8 cellular contexts compared by ENCODE assay signal in the genomic region with DNA sequence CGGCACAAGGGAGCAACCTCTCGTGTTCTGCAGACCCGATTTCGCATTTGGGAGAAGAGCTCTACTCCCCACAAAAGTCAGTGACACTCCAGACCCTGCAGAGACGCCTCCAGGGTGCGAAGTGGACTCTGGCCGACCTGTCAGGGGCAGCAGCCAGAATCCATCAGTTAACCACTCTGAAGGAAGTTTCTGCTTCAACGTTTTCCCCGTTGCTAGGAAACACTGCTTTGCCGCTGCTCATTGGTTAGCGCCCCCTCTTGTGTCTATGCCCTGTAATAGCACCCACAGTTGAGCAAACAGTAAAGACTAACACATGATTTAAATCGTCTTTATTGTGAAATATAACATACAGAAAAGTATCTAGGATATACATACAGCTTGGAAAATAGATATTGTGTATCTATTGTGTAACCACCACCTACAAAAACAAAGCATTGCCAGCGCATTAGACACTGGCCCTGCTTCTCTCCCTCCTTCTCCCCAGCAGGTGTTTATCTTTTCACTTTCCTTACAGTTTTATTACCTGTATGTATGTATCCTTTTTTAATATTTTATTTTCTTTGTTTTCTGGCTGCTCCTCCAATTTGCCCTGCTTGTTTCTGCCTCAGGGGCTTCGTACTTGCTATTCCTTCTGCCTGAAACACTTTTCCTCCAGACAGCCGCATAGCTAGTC. TPM values are rescaled to one million over a fixed set of nuclear protein-coding genes. Genes with fewer than 3 reads are reported as not detected.
DNase-seq lines count a peak whose midpoint lies in the region; ATAC-seq and TF ChIP-seq lines count a peak whose summit lies in the region.

No MANE protein-coding gene starts in this region.

- H3K9me3 ChIP-seq in skeletal muscle tissue (ENCODE audit: control insufficient read depth in 3 of 3, low read length in 3 of 3) = no peaks in the 10 kb centered on the region

- peak; percentile 92 for TF ChIP-seq CTCF in GM12872 (IDR thresholded peaks at IDR 0.05; ENCODE audit: insufficient read depth, low read depth, low read length)
- TF ChIP-seq CTCF in astrocyte of the cerebellum (IDR thresholded peaks at IDR 0.05; ENCODE audit: low read depth, low read length, missing control alignments) = peak; percentile 97

- no peaks in the 10 kb centered on the region for H3K27me3 ChIP-seq in skeletal muscle tissue (ENCODE audit: control insufficient read depth in 3 of 3, insufficient read depth in 3 of 3, low read length in 3 of 3)

- DNase-seq in NCI-H1694 (lab: John Stamatoyannopoulos, UW) (peak; percentile 19), T-helper 9 cell (peak; percentile 49), astrocyte of the cerebellum (ENCODE audit: low read depth) (peak; percentile 70), hypothalamus (lab: John Stamatoyannopoulos, UW) (peak in 46 of 51 donors; percentile 2 to 77 (median 38))

- peaks cover 4 to 8% (median 4%) of the 10 kb centered on the region in 3 donors for H3K4me1 ChIP-seq in skeletal muscle tissue (ENCODE audit: control insufficient read depth in 3 of 3, insufficient read depth in 3 of 3, low read length in 3 of 3)

- H3K27ac ChIP-seq in skeletal muscle tissue (ENCODE audit: low read depth, low read length) = peak overlapping the region; percentile 38

- H3K36me3 ChIP-seq in skeletal muscle tissue (ENCODE audit: control insufficient read depth in 3 of 3, insufficient read depth in 3 of 3, low read length in 3 of 3) = no peaks in the 10 kb centered on the region

- in situ Hi-C loops in astrocyte of the cerebellum (cut with HindIII; ENCODE audit: low sequenced_read_pairs) = no loop called here

- peak overlapping the region; percentile 31 for H3K4me3 ChIP-seq in astrocyte of the cerebellum (ENCODE audit: low read depth, low read length)
- peak overlapping the region; percentile 58 to 69 (median 62) for H3K4me3 ChIP-seq in skeletal muscle tissue (ENCODE audit: low read length in 3 of 3)

- ATAC-seq in HG02798 (IDR thresholded peaks at IDR 0.05; ENCODE audit: poor library complexity, unreplicated experiment) (peak; percentile 72), GM18520 (IDR thresholded peaks at IDR 0.05; ENCODE audit: unreplicated experiment) (no peak)

- H3K9ac ChIP-seq in skeletal muscle tissue (ENCODE audit: low read depth in 1 of 3, low read length in 3 of 3) = peak overlapping the region; percentile 4 to 40 (median 24)

RNA-seq across cellular contexts. Expression of a gene that starts 38.9 kb away (rescaled TPM):
- under 0.01 TPM for total RNA-seq in skeletal muscle tissue

RNA-seq across cellular contexts. Expression of a gene that starts 56.2 kb away (rescaled TPM):
- total RNA-seq in skeletal muscle tissue = 131 TPM

Comparison
In these comparisons a context has a peak if more than half of its experiments do, and no peak if none do; other contexts are left out.
1. DNase-seq: peak in every context shown above with its lines; median percentile 70 in astrocyte of the cerebellum; 49 in T-helper 9 cell; 38 in hypothalamus; 19 in NCI-H1694.